18 cellular contexts compared by ENCODE assay signal in genomic region chr22:20178075-20178921, GRCh38. TPM values are rescaled to one million over a fixed set of nuclear protein-coding genes. Genes with fewer than 3 reads are reported as not detected.
DNase-seq lines count a peak whose midpoint lies in the region; ATAC-seq, FAIRE-seq and TF ChIP-seq lines count a peak whose summit lies in the region.
"Had no signal": no experiment of that assay in that cellular context is flagged by ENCODE, and none has a peak within 500 bp of the region (broad histone marks: within the 10 kb centered on the region; RNA-seq: fewer than 3 reads in every experiment).

No MANE protein-coding gene starts in this region.

- H3K27me3 Mint-ChIP-seq in activated naive CD8-positive, alpha-beta T cell treated with anti-CD3 and anti-CD28 coated beads for 36 hours: no peaks in the 10 kb centered on the region
- no peaks in the 10 kb centered on the region for H3K27me3 Mint-ChIP-seq in naive thymus-derived CD4-positive, alpha-beta T cell

- TF ChIP-seq CTCF in H1 (IDR thresholded peaks at IDR 0.05; ENCODE audit: control extremely low read depth in 1 of 3, insufficient read depth in 1 of 3, low read depth in 1 of 3, low read length in 3 of 3): no peak

- H3K18ac ChIP-seq in H1 (ENCODE audit: extremely low read depth, low read length) (no peak overlapping the region), neuronal stem cell (ENCODE audit: low read length) (peak overlapping the region; percentile 87)

- no peaks in the 10 kb centered on the region for H4K20me1 ChIP-seq in BLaER1 treated with 17β-estradiol and CSF1 and Interleukin-3, amounts not matched to agents 10 nM and 100 nM
- peaks cover 0 to 2% of the 10 kb centered on the region in 2 experiments for H4K20me1 ChIP-seq in H1 (replicated peaks in 1 of 2; ENCODE audit: control insufficient read depth in 1 of 2, insufficient read depth in 2 of 2, low read length in 2 of 2)

- 0 out of 22 replicates have a peak, but pooled peaks cover 0 to 3% (median 0%) of the 10 kb centered on the region in 11 experiments for H3K27me3 ChIP-seq in BLaER1 treated with 17β-estradiol and CSF1 and Interleukin-3, amounts not matched to agents 10 nM and 100 nM
- no peaks in the 10 kb centered on the region for H3K27me3 ChIP-seq in H1 (replicated peaks in 1 of 4; ENCODE audit: control insufficient read depth in 3 of 4, extremely low read depth in 1 of 4, insufficient read depth in 3 of 4, low read length in 3 of 4)
- H3K27me3 ChIP-seq in neuronal stem cell (ENCODE audit: control insufficient read depth in 3 of 3, insufficient read depth in 3 of 3, low read depth in 1 of 3, low read length in 3 of 3): peaks cover 0 to 58% (median 0%) of the 10 kb centered on the region in 3 experiments
- H3K27me3 ChIP-seq in naive thymus-derived CD4-positive, alpha-beta T cell (ENCODE audit: control insufficient read depth in 2 of 2, insufficient read depth in 2 of 2, low read length in 2 of 2): no peaks in the 10 kb centered on the region
- H3K27me3 ChIP-seq: BE2C had no signal

- no peak for TF ChIP-seq EP300 in H1 (IDR thresholded peaks at IDR 0.05; ENCODE audit: borderline replicate concordance in 1 of 2, low read depth in 2 of 2, low read length in 2 of 2)

- H3K56ac ChIP-seq in H1 (replicated peaks; ENCODE audit: insufficient read length, low read depth, low read length): no peak overlapping the region

- no peak overlapping the region for H3K4me3 Mint-ChIP-seq in activated naive CD8-positive, alpha-beta T cell treated with anti-CD3 and anti-CD28 coated beads for 36 hours
- H3K4me3 Mint-ChIP-seq in naive thymus-derived CD4-positive, alpha-beta T cell: no peak overlapping the region
- H3K4me3 Mint-ChIP-seq: CD8-positive, alpha-beta T cell; HFFc6 had no signal

- ATAC-seq in naive thymus-derived CD4-positive, alpha-beta T cell: no peak
- ATAC-seq: CD8-positive, alpha-beta T cell; GM12878 had no signal

- H3K14ac ChIP-seq in H1 (ENCODE audit: insufficient read length) (no peak overlapping the region), neuronal stem cell (ENCODE audit: low read length) (peak overlapping the region; percentile 56)

- H2AK5ac ChIP-seq in H1 (ENCODE audit: low read depth, low read length) (no peak overlapping the region), neuronal stem cell (ENCODE audit: low read depth, low read length) (peak overlapping the region; percentile 81)

- CTCF ChIA-PET in H1 (lab: Charles Lee; ENCODE audit: partially characterized antibody): interaction anchor here (0.7 to 1.9 kb wide), 7 partner anchors 8 to 82 kb away, joined by 3 to 8 read pairs (median 4); no protein-coding TSS in a partner anchor
- CTCF ChIA-PET in naive thymus-derived CD4-positive, alpha-beta T cell (lab: Charles Lee): no interaction called here

- TF ChIP-seq RAD21 in H1 (IDR thresholded peaks at IDR 0.05 in 1 of 2, conservative IDR thresholded peaks at IDR 0.05 in 1 of 2; ENCODE audit: low read depth in 2 of 2, low read length in 2 of 2): no peak

- no peak overlapping the region for H4K91ac ChIP-seq in H1 (replicated peaks; ENCODE audit: insufficient read length, low read length)
- no peak overlapping the region for H4K91ac ChIP-seq in neuronal stem cell (ENCODE audit: low read depth, low read length, poor library complexity)

- H3K4me2 ChIP-seq in BLaER1 treated with 17β-estradiol and CSF1 and Interleukin-3, amounts not matched to agents 10 nM and 100 nM: peak overlapping the region in 9 of 11 experiments; percentile 12 to 75 (median 59); a peak in 17 of 22 replicates
- H3K4me2 ChIP-seq in H1 (ENCODE audit: insufficient read depth in 1 of 2, low read depth in 2 of 2, low read length in 2 of 2): no peak overlapping the region
- H3K4me2 ChIP-seq in neuronal stem cell (ENCODE audit: insufficient read depth, low read length, poor library complexity, severe bottlenecking): no peak overlapping the region

- H2BK5ac ChIP-seq in H1 (ENCODE audit: low read depth, low read length): no peak overlapping the region
- peak overlapping the region; percentile 24 for H2BK5ac ChIP-seq in neuronal stem cell (ENCODE audit: low read length)

- no peaks in the 10 kb centered on the region for H3K79me2 ChIP-seq in H1 (ENCODE audit: control insufficient read depth in 1 of 2, insufficient read depth in 2 of 2, low read length in 2 of 2)

- H3K23me2 ChIP-seq in H1 (ENCODE audit: low read depth, low read length): no peaks in the 10 kb centered on the region

- no peaks in the 10 kb centered on the region for H3K36me3 Mint-ChIP-seq in activated naive CD8-positive, alpha-beta T cell treated with anti-CD3 and anti-CD28 coated beads for 36 hours
- H3K36me3 Mint-ChIP-seq in naive thymus-derived CD4-positive, alpha-beta T cell: no peaks in the 10 kb centered on the region
- H3K36me3 Mint-ChIP-seq: CD8-positive, alpha-beta T cell had no signal

- no peak overlapping the region for H3K27ac Mint-ChIP-seq in activated naive CD8-positive, alpha-beta T cell treated with anti-CD3 and anti-CD28 coated beads for 36 hours
- no peak overlapping the region for H3K27ac Mint-ChIP-seq in naive thymus-derived CD4-positive, alpha-beta T cell
- H3K27ac Mint-ChIP-seq: CD8-positive, alpha-beta T cell; HFFc6 had no signal

- no peaks in the 10 kb centered on the region for H3K9me3 ChIP-seq in BLaER1 treated with 17β-estradiol and CSF1 and Interleukin-3, amounts not matched to agents 10 nM and 100 nM (replicated peaks in 1 of 11)
- H3K9me3 ChIP-seq in H1 (ENCODE audit: insufficient read depth in 2 of 2, low read depth in 1 of 2, low read length in 1 of 2) (no peaks in the 10 kb centered on the region), neuronal stem cell (replicated peaks in 1 of 2; ENCODE audit: control insufficient read depth in 2 of 2, insufficient read depth in 1 of 2, low read depth in 1 of 2, low read length in 2 of 2) (no peaks in the 10 kb centered on the region)
- H3K9me3 ChIP-seq in naive thymus-derived CD4-positive, alpha-beta T cell (ENCODE audit: control insufficient read depth in 2 of 3, low read length in 3 of 3): no peaks in the 10 kb centered on the region
- H3K9me3 ChIP-seq: BE2C, HAP-1 had no signal

- no peak overlapping the region for H3K4me3 ChIP-seq in BLaER1 treated with 17β-estradiol and CSF1 and Interleukin-3, amounts not matched to agents 10 nM and 100 nM
- H3K4me3 ChIP-seq in H1 (ENCODE audit: extremely low read depth in 1 of 4, insufficient read depth in 2 of 4, low read depth in 3 of 4, low read length in 4 of 4): no peak overlapping the region
- no peak overlapping the region for H3K4me3 ChIP-seq in neuronal stem cell (ENCODE audit: low read length in 2 of 2)
- no peak overlapping the region for H3K4me3 ChIP-seq in naive thymus-derived CD4-positive, alpha-beta T cell (ENCODE audit: low read length)
- H3K4me3 ChIP-seq: GM12878, HAP-1 had no signal

- H2BK120ac ChIP-seq in H1 (replicated peaks; ENCODE audit: low read depth, low read length) (no peak overlapping the region), neuronal stem cell (ENCODE audit: low read depth, low read length) (no peak overlapping the region)

- no peak overlapping the region for H2BK15ac ChIP-seq in H1 (ENCODE audit: low read length)
- peak overlapping the region; percentile 81 for H2BK15ac ChIP-seq in neuronal stem cell (ENCODE audit: low read length)

- H2BK12ac ChIP-seq in H1 (ENCODE audit: low read depth, low read length): no peak overlapping the region
- H2BK12ac ChIP-seq in neuronal stem cell (ENCODE audit: low read length): peak overlapping the region; percentile 46

- intact Hi-C loops in naive thymus-derived CD4-positive, alpha-beta T cell (cut with micrococcal nuclease): no loop called here

- H2BK20ac ChIP-seq in H1 (ENCODE audit: low read length): no peak overlapping the region

- H3K4ac ChIP-seq in H1 (replicated peaks; ENCODE audit: insufficient read length, low read depth, low read length): no peak overlapping the region
- peak overlapping the region; percentile 53 for H3K4ac ChIP-seq in neuronal stem cell (ENCODE audit: low read length)

- H3K79me1 ChIP-seq in H1 (ENCODE audit: low read depth, low read length) (no peaks in the 10 kb centered on the region), neuronal stem cell (ENCODE audit: low read depth, low read length) (no peaks in the 10 kb centered on the region)

- H3K4me1 Mint-ChIP-seq in activated naive CD8-positive, alpha-beta T cell treated with anti-CD3 and anti-CD28 coated beads for 36 hours: no peaks in the 10 kb centered on the region
- H3K4me1 Mint-ChIP-seq in naive thymus-derived CD4-positive, alpha-beta T cell: no peaks in the 10 kb centered on the region

- FAIRE-seq in H1 (lab: Jason Lieb, UNC): no peak
- FAIRE-seq: GM12878 had no signal

- H3K9me3 Mint-ChIP-seq in activated naive CD8-positive, alpha-beta T cell treated with anti-CD3 and anti-CD28 coated beads for 36 hours: no peaks in the 10 kb centered on the region
- no peaks in the 10 kb centered on the region for H3K9me3 Mint-ChIP-seq in naive thymus-derived CD4-positive, alpha-beta T cell
- H3K9me3 Mint-ChIP-seq: CD8-positive, alpha-beta T cell; HFFc6 had no signal

- H4K5ac ChIP-seq in H1 (ENCODE audit: insufficient read length, low read depth, low read length): no peak overlapping the region

- peaks cover 29 to 95% (median 76%) of the 10 kb centered on the region in 10 experiments for H3K4me1 ChIP-seq in BLaER1 treated with 17β-estradiol and CSF1 and Interleukin-3, amounts not matched to agents 10 nM and 100 nM
- H3K4me1 ChIP-seq in H1 (replicated peaks in 1 of 4; ENCODE audit: control insufficient read depth in 3 of 4, insufficient read depth in 4 of 4, low read length in 3 of 4) (peaks cover 0 to 8% (median 0%) of the 10 kb centered on the region in 4 experiments; a peak in 2 of 7 replicates), neuronal stem cell (ENCODE audit: control insufficient read depth in 2 of 2, insufficient read depth in 1 of 2, low read depth in 1 of 2, low read length in 2 of 2) (peaks cover 0 to 5% of the 10 kb centered on the region in 2 donors)
- no peaks in the 10 kb centered on the region for H3K4me1 ChIP-seq in naive thymus-derived CD4-positive, alpha-beta T cell (ENCODE audit: control insufficient read depth in 2 of 2, insufficient read depth in 2 of 2, low read length in 2 of 2)
- H3K4me1 ChIP-seq: BE2C, HAP-1 had no signal

- H2AFZ ChIP-seq in H1 (ENCODE audit: low read length) (no peak overlapping the region), neuronal stem cell (ENCODE audit: low read length) (no peak overlapping the region)

- no peaks in the 10 kb centered on the region for H3K36me3 ChIP-seq in BLaER1 treated with 17β-estradiol and CSF1 and Interleukin-3, amounts not matched to agents 10 nM and 100 nM
- no peaks in the 10 kb centered on the region for H3K36me3 ChIP-seq in H1 (ENCODE audit: control insufficient read depth in 2 of 4, insufficient read depth in 4 of 4, low read length in 3 of 4)
- no peaks in the 10 kb centered on the region for H3K36me3 ChIP-seq in neuronal stem cell (replicated peaks in 1 of 2; ENCODE audit: control insufficient read depth in 2 of 2, insufficient read depth in 2 of 2, low read length in 2 of 2)
- no peaks in the 10 kb centered on the region for H3K36me3 ChIP-seq in naive thymus-derived CD4-positive, alpha-beta T cell (ENCODE audit: control insufficient read depth in 2 of 3, insufficient read depth in 3 of 3, low read length in 3 of 3)
- H3K36me3 ChIP-seq: BE2C, HAP-1 had no signal

- 93% methylated on average over 29 of the region's 30 CpGs; no CpG with 5 or more reads in 1 of the 2 experiments for WGBS in H1 (ENCODE audit: extremely low coverage in 1 of 2, insufficient coverage in 1 of 2, insufficient read length in 1 of 2, insufficient replicate concordance in 2 of 2, low coverage in 1 of 2, low lambda C conversion rate in 2 of 2, missing lambda C conversion rate in 1 of 2), 2 experiments
- WGBS in neuronal stem cell (ENCODE audit: extremely low coverage in 2 of 2, insufficient read length in 2 of 2, insufficient replicate concordance in 1 of 2), 2 donors: no CpG with 5 or more reads among the region's 30 CpGs

- POLR2A ChIA-PET in H1 (lab: Charles Lee; ENCODE audit: partially characterized antibody): interaction anchor here (0.5 to 1.0 kb wide), 2 partner anchors 24 to 140 kb away, joined by 3 to 5 read pairs; no protein-coding TSS in a partner anchor
- POLR2A ChIA-PET in naive thymus-derived CD4-positive, alpha-beta T cell (lab: Charles Lee): no interaction called here

- TF ChIP-seq POLR2A in H1 (IDR thresholded peaks at IDR 0.05; ENCODE audit: control extremely low read depth in 1 of 2, low read depth in 2 of 2, low read length in 2 of 2): no peak

- DNase-seq in NCI-H2227 treated with DMSO at 0.1 percent for 48 hours (lab: John Stamatoyannopoulos, UW): peak; percentile 30
- DNase-seq in H1 (ENCODE audit: low read depth in 1 of 2, low spot score in 2 of 2): no peak
- DNase-seq in neuronal stem cell (ENCODE audit: low spot score): no peak
- no peak for DNase-seq in AML-193 (lab: John Stamatoyannopoulos, UW)
- DNase-seq in activated naive CD8-positive, alpha-beta T cell treated with anti-CD3 and anti-CD28 coated beads for 36 hours: no peak
- no peak for DNase-seq in naive thymus-derived CD4-positive, alpha-beta T cell
- DNase-seq: 8988T; BE2C; Calu3; CD8-positive, alpha-beta T cell; DMS79 treated with DMSO at 0.1 percent for 48 hours; GF-D8; HFFc6 had no signal

- peak overlapping the region in 1 of 11 experiments; percentile 18; a peak in 1 of 22 replicates for H3K27ac ChIP-seq in BLaER1 treated with 17β-estradiol and CSF1 and Interleukin-3, amounts not matched to agents 10 nM and 100 nM
- H3K27ac ChIP-seq in H1 (ENCODE audit: low read depth, low read length) (no peak overlapping the region), neuronal stem cell (replicated peaks; ENCODE audit: low read length) (no peak overlapping the region)
- H3K27ac ChIP-seq in naive thymus-derived CD4-positive, alpha-beta T cell (ENCODE audit: low read depth, low read length): no peak overlapping the region
- H3K27ac ChIP-seq: HL-60 had no signal

- H4K8ac ChIP-seq in H1 (ENCODE audit: extremely low read depth, insufficient read depth, low read length): peak overlapping the region; percentile 51
- H4K8ac ChIP-seq in neuronal stem cell (ENCODE audit: low read depth, low read length): no peak overlapping the region

- no peak overlapping the region for H3K23ac ChIP-seq in H1 (ENCODE audit: insufficient read length)
- H3K23ac ChIP-seq in neuronal stem cell (ENCODE audit: low read depth, low read length, poor library complexity): peak overlapping the region; percentile 93

- peak overlapping the region in 4 of 11 experiments; percentile 12 to 50 (median 36); a peak in 5 of 22 replicates for H3K9ac ChIP-seq in BLaER1 treated with 17β-estradiol and CSF1 and Interleukin-3, amounts not matched to agents 10 nM and 100 nM
- H3K9ac ChIP-seq in H1 (replicated peaks in 1 of 4; ENCODE audit: extremely low read depth in 1 of 4, low read depth in 3 of 4, low read length in 3 of 4) (no peak overlapping the region), neuronal stem cell (ENCODE audit: low read depth, low read length, poor library complexity) (peak overlapping the region; percentile 44)

RNA-seq across cellular contexts. Expression of gene CCDC188, which starts 27.4 kb away (rescaled TPM):
- total RNA-seq in H1 (2021; fragmentation: NEBNext Ultra II Directional; extraction: Animal tissue kit (Norgen Biotek cat#: 25700)): not detected in 2 replicates
- not detected in 2 replicates for polyA plus RNA-seq in H1 (2011; rRNA removed)
- polyA plus RNA-seq in H1 (2011; cell fraction: cytosol; rRNA removed): not detected
- polyA plus RNA-seq in H1 (2011; cell fraction: nucleus; rRNA removed): not detected
- 0.22 TPM in 1 of 4 replicates, not detected in the others for polyA plus RNA-seq in H1 (2012, experiment 1 of 2)
- polyA plus RNA-seq in H1 (2012, experiment 2 of 2): not detected
- polyA plus RNA-seq in H1 (2013, experiment 1 of 2): not detected
- not detected for polyA plus RNA-seq in H1 (2013, experiment 2 of 2)
- not detected in 2 replicates for polyA minus RNA-seq in H1 (2011; rRNA and poly(A)+ RNA removed)
- polyA minus RNA-seq in H1 (2011; cell fraction: cytosol; rRNA and poly(A)+ RNA removed): not detected
- polyA minus RNA-seq in H1 (2011; cell fraction: nucleus; rRNA and poly(A)+ RNA removed): not detected
- not detected for polyA plus RNA-seq in neuronal stem cell (2013, experiment 1 of 2)
- polyA plus RNA-seq in neuronal stem cell (2013, experiment 2 of 2): not detected
- not detected for total RNA-seq in activated naive CD8-positive, alpha-beta T cell treated with anti-CD3 and anti-CD28 coated beads for 36 hours
- not detected for total RNA-seq in naive thymus-derived CD4-positive, alpha-beta T cell
- not detected for polyA plus RNA-seq in naive thymus-derived CD4-positive, alpha-beta T cell
- total RNA-seq: Calu3; CD8-positive, alpha-beta T cell; GM12878; H4 had no signal
- polyA plus RNA-seq: GM12878 had no signal

RNA-seq across cellular contexts. Expression of gene ZDHHC8, which starts 46.7 kb away (rescaled TPM):
- total RNA-seq in H1 (2021; fragmentation: NEBNext Ultra II Directional; extraction: Animal tissue kit (Norgen Biotek cat#: 25700)): 64.0 and 65.6 TPM in 2 replicates
- polyA plus RNA-seq in H1 (2011; rRNA removed): 18.6 and 44.4 TPM in 2 replicates
- 21.0 TPM for polyA plus RNA-seq in H1 (2011; cell fraction: cytosol; rRNA removed)
- 143 TPM for polyA plus RNA-seq in H1 (2011; cell fraction: nucleus; rRNA removed)
- 17.5 to 48.9 TPM (median 42.8 TPM) in 4 replicates for polyA plus RNA-seq in H1 (2012, experiment 1 of 2)
- polyA plus RNA-seq in H1 (2012, experiment 2 of 2): 14.6 TPM
- 55.6 TPM for polyA plus RNA-seq in H1 (2013, experiment 1 of 2)
- polyA plus RNA-seq in H1 (2013, experiment 2 of 2): 52.7 TPM
- 8.0 and 13.3 TPM in 2 replicates for polyA minus RNA-seq in H1 (2011; rRNA and poly(A)+ RNA removed)
- 22.4 TPM for polyA minus RNA-seq in H1 (2011; cell fraction: cytosol; rRNA and poly(A)+ RNA removed)
- 26.6 TPM for polyA minus RNA-seq in H1 (2011; cell fraction: nucleus; rRNA and poly(A)+ RNA removed)
- polyA plus RNA-seq in neuronal stem cell (2013, experiment 1 of 2): 44.3 TPM
- polyA plus RNA-seq in neuronal stem cell (2013, experiment 2 of 2): 42.8 TPM
- 10 to 100 TPM; 63.4 to 66.6 TPM for total RNA-seq in activated naive CD8-positive, alpha-beta T cell treated with anti-CD3 and anti-CD28 coated beads for 36 hours
- total RNA-seq in naive thymus-derived CD4-positive, alpha-beta T cell: 10 to 100 TPM; 63.4 to 88.5 (median 79.2) TPM
- 1 to 10 TPM in 1 of 2 donors, under 1 TPM in 1; 0.95 to 4.3 TPM for polyA plus RNA-seq in naive thymus-derived CD4-positive, alpha-beta T cell

Comparison
In these comparisons a context has a peak if more than half of its experiments do, and no peak if none do; other contexts are left out.
1. H3K4me2 ChIP-seq: peak in BLaER1 treated with 17β-estradiol and CSF1 and Interleukin-3, amounts not matched to agents 10 nM and 100 nM (9 of 11); none in H1 (0 of 2) and neuronal stem cell (single experiment).